ENCODE assay signal across 23 cellular contexts in the genomic region with DNA sequence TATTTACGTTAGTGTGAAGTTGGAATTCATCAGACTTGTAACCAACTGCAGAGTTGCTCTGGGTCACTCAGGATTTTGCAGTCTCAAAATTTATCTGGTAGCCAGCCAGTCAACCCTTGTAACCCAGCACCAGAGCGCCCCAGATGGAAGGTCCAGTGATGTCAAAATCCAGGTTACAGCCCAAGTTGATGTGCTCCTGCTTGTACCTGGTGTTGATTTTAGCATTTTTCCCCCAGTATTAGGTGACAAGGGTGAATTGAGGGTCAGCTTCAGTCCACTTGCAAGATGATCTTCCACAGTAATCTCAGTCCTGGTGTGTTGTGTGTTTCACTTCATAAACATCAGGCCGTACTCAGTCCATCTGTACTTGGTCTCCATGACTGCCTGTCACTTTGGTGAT. TPM values are rescaled to one million over a fixed set of nuclear protein-coding genes. Genes with fewer than 3 reads are reported as not detected.
A peak's percentile ranks its signal among the peaks of the same experiment; 100 is the strongest.
DNase-seq lines count a peak whose midpoint lies in the region; ATAC-seq and TF ChIP-seq lines count a peak whose summit lies in the region.
"Had no signal": no experiment of that assay in that cellular context is flagged by ENCODE, and none has a peak within 500 bp of the region (broad histone marks: within the 10 kb centered on the region; RNA-seq: fewer than 3 reads in every experiment).

No MANE protein-coding gene starts in this region.

- intact Hi-C loops in Caco-2 (cut with micrococcal nuclease; ENCODE audit: unreplicated experiment), result loop anchor here (1.0 to 2.0 kb wide), 2 partner anchors 31 to 194 kb away; a partner anchor contains a TSS

- H3K36me3 ChIP-seq in Caco-2 (ENCODE audit: control insufficient read depth, insufficient read depth, low read length) (no peaks in the 10 kb centered on the region), hepatocyte (replicated peaks; ENCODE audit: insufficient read depth, low read depth) (no peaks in the 10 kb centered on the region)

- no peaks in the 10 kb centered on the region for H4K20me1 ChIP-seq in hepatocyte (ENCODE audit: insufficient read depth, poor library complexity, severe bottlenecking)

- no TSS peak for BruUV-seq in Caco-2 (replicated peaks; lab: Mats Ljungman, UMichigan)

- H3K4me3 ChIP-seq in Caco-2 (ENCODE audit: low read depth, low read length) (no peak overlapping the region), hepatocyte (no peak overlapping the region)
- H3K4me3 ChIP-seq: GM23338, SK-N-MC had no signal

- no peak for ATAC-seq in HG02610 (IDR thresholded peaks at IDR 0.05; ENCODE audit: unreplicated experiment)
- ATAC-seq: GM23338, HCT116 had no signal

- H2AFZ ChIP-seq in hepatocyte, result no peak overlapping the region
- H2AFZ ChIP-seq: GM23338 had no signal

- H3K27ac Mint-ChIP-seq in Caco-2 (ENCODE audit: unreplicated experiment), result peak overlapping the region; percentile 29
- peak overlapping the region; percentile 11 for H3K27ac Mint-ChIP-seq in nephron progenitor cell
- H3K27ac Mint-ChIP-seq: B cell, GM23338 had no signal

- POLR2A ChIA-PET in Caco-2 (lab: Charles Lee), result interaction anchor here (1.3 kb wide), 1 partner anchor 8 kb away, joined by 5 read pairs; a partner anchor contains a TSS

- H3K79me2 ChIP-seq in hepatocyte, result peaks cover 9% of the 10 kb centered on the region

- no peaks in the 10 kb centered on the region for H3K27me3 ChIP-seq in Caco-2 (replicated peaks; ENCODE audit: control insufficient read depth, insufficient read depth, low read length)
- H3K27me3 ChIP-seq in hepatocyte, result no peaks in the 10 kb centered on the region

- peaks cover 65% of the 10 kb centered on the region for H3K4me1 ChIP-seq in Caco-2
- peaks cover 30% of the 10 kb centered on the region for H3K4me1 ChIP-seq in hepatocyte (ENCODE audit: insufficient read depth)

- CTCF ChIA-PET in Caco-2 (lab: Charles Lee), result interaction anchor here (0.8 to 1.8 kb wide), 6 partner anchors 8 to 126 kb away, joined by 3 to 8 read pairs (median 4); a partner anchor contains a TSS

- H3K27me3 Mint-ChIP-seq in Caco-2 (ENCODE audit: insufficient read depth, unreplicated experiment), result no peaks in the 10 kb centered on the region
- H3K27me3 Mint-ChIP-seq in nephron progenitor cell (ENCODE audit: low read depth, poor library complexity), result no peaks in the 10 kb centered on the region
- H3K27me3 Mint-ChIP-seq: B cell; CD4-positive, alpha-beta memory T cell had no signal

- TF ChIP-seq CTCF in C4-2B (conservative IDR thresholded peaks at IDR 0.05) (no peak), Caco-2 (IDR thresholded peaks at IDR 0.05; ENCODE audit: insufficient read depth in 1 of 2, low read depth in 1 of 2, low read length in 1 of 2, severe bottlenecking in 1 of 2, unreplicated experiment in 1 of 2) (no peak), hepatocyte (IDR thresholded peaks at IDR 0.05; ENCODE audit: poor library complexity) (no peak), nephron progenitor cell (IDR thresholded peaks at IDR 0.05) (no peak)

- H3K9me3 Mint-ChIP-seq in Caco-2 (ENCODE audit: unreplicated experiment) (no peaks in the 10 kb centered on the region), nephron progenitor cell (no peaks in the 10 kb centered on the region)
- H3K9me3 Mint-ChIP-seq: CD4-positive, alpha-beta memory T cell; GM23338 had no signal

- H3K9me2 ChIP-seq in hepatocyte (replicated peaks; ENCODE audit: insufficient read depth), result no peaks in the 10 kb centered on the region

- WGBS in hepatocyte (ENCODE audit: low lambda C conversion rate, missing lambda C conversion rate), result 84% methylated on average over 3 of the region's 3 CpGs

- H3K4me2 ChIP-seq in hepatocyte, result peak overlapping the region; percentile 68
- H3K4me2 ChIP-seq: GM23338 had no signal

- H3K27ac ChIP-seq in C4-2B (peak overlapping the region; percentile 10), hepatocyte (peak overlapping the region; percentile 79)
- H3K27ac ChIP-seq: SK-N-MC had no signal

- no peak for DNase-seq in Caco-2
- DNase-seq in hepatocyte (ENCODE audit: low spot score), result no peak
- DNase-seq in nephron progenitor cell, result no peak
- no peak for DNase-seq in NCI-H2107 (lab: John Stamatoyannopoulos, UW)
- no peak for DNase-seq in NOMO-1 (lab: John Stamatoyannopoulos, UW; ENCODE audit: unreplicated experiment in 2 of 2)
- DNase-seq: Calu3; CD4-positive, alpha-beta memory T cell; EL; MM.1S; NCI-H1092; NCI-H1436 treated with DMSO at 0.1 percent for 48 hours; NCI-H2081; NCI-H446 treated with DMSO at 0.1 percent for 48 hours; NCI-H69; OCI-M1; SHP77 had no signal

- H3K4me3 Mint-ChIP-seq in Caco-2 (ENCODE audit: unreplicated experiment), result peak overlapping the region; percentile 35
- no peak overlapping the region for H3K4me3 Mint-ChIP-seq in nephron progenitor cell
- H3K4me3 Mint-ChIP-seq: B cell, GM23338 had no signal

- H3K36me3 Mint-ChIP-seq in Caco-2 (ENCODE audit: insufficient read depth, unreplicated experiment) (peaks cover 4% of the 10 kb centered on the region), nephron progenitor cell (ENCODE audit: low read depth) (peaks cover 6% of the 10 kb centered on the region)

- H3K4me1 Mint-ChIP-seq in Caco-2 (ENCODE audit: low read depth, unreplicated experiment), result peaks cover 6% of the 10 kb centered on the region
- H3K4me1 Mint-ChIP-seq in nephron progenitor cell, result no peaks in the 10 kb centered on the region
- H3K4me1 Mint-ChIP-seq: B cell, GM23338 had no signal

- H3K9me3 ChIP-seq in Caco-2 (no peaks in the 10 kb centered on the region), hepatocyte (ENCODE audit: low read depth) (no peaks in the 10 kb centered on the region)

RNA-seq across cellular contexts. Expression of a gene that starts 7.5 kb away (rescaled TPM):
- total RNA-seq in Caco-2 (2022) (52.4 and 53.1 TPM in 2 replicates), hepatocyte (56.3 and 68.0 TPM in 2 replicates)
- polyA plus RNA-seq in hepatocyte, result 52.1 and 65.8 TPM in 2 replicates

RNA-seq across cellular contexts. Expression of a gene that starts 7.7 kb away (rescaled TPM):
- total RNA-seq in Caco-2 (2022) (94.6 and 100 TPM in 2 replicates), hepatocyte (78.0 and 90.1 TPM in 2 replicates)
- polyA plus RNA-seq in hepatocyte, result 94.9 and 108 TPM in 2 replicates

RNA-seq across cellular contexts. Expression of a gene that starts 8.2 kb away (rescaled TPM):
- total RNA-seq in Caco-2 (2022), result 5.7 and 6.7 TPM in 2 replicates
- 7.3 and 8.1 TPM in 2 replicates for total RNA-seq in hepatocyte
- polyA plus RNA-seq in hepatocyte, result 7.1 and 7.9 TPM in 2 replicates

RNA-seq across cellular contexts. Expression of a gene that starts 15.1 kb away (rescaled TPM):
- 28.0 and 33.4 TPM in 2 replicates for total RNA-seq in Caco-2 (2022)
- 18.1 and 26.2 TPM in 2 replicates for total RNA-seq in hepatocyte
- polyA plus RNA-seq in hepatocyte, result 31.6 and 35.5 TPM in 2 replicates

RNA-seq across cellular contexts. Expression of a gene that starts 48.0 kb away (rescaled TPM):
- total RNA-seq in Caco-2 (2022) (10.7 and 10.9 TPM in 2 replicates), hepatocyte (361 and 367 TPM in 2 replicates)
- polyA plus RNA-seq in hepatocyte, result 229 and 358 TPM in 2 replicates
- total RNA-seq: LHCN-M2 had no signal
- polyA plus RNA-seq: CD4-positive, alpha-beta memory T cell had no signal
